8 cellular contexts compared by ENCODE assay signal in the genomic region with DNA sequence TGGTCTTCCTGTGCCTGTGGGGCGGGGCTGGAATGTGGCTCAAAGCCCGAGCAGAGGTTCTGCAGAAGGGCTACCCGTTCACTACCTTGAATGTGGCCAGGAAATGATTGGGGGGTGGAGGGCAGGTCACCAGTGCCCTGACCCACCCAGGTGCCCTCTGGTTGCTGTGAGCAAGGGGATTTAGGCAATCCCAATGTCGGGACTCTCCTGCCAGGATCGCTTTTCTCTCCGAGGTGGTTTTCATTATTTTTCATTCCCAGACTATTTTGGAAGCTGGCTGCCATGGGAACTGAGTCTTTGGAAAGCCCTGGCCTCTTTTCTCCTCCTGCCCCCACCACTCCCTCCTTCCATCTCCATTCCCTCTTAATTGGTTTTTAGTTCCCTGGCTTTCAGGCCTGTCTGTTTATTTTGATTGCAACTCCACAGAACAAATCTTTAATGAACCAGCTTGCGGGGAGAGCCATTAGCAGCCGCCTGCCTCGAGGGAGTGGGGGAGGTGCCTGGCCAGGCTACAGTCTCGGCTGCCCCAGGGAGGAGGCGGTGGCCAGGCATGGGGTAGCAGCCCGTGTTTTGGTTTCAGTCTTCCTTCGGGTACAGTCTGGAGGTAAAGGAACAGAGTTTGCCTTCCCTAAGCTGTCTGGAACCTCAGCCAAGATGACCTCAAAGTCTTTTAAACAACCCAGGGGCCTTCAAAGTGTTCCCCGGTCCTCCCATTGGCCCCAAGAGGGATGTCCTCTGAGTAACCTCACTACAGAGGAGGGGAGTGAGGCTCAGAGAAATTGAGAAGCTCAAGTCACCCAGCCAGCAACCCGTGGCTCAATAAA.
DNase-seq lines count a peak whose midpoint lies in the region; ATAC-seq and TF ChIP-seq lines count a peak whose summit lies in the region.

No MANE protein-coding gene starts in this region.

- 22 to 33% (median 27%) methylated on average over 15 of the region's 15 CpGs for WGBS in psoas muscle, 3 donors

- H3K27ac ChIP-seq in SJCRH30 (no peak overlapping the region; the same call in 1 of the 2 replicates), psoas muscle (peak overlapping the region; percentile 71)

- no peak overlapping the region for H3K4me3 Mint-ChIP-seq in activated T-cell treated with anti-CD3 and anti-CD28 coated beads, Interleukin-2, amount 50 U/mL, for 24 hours

- peak overlapping the region; percentile 44 for H3K4me3 ChIP-seq in SJCRH30
- H3K4me3 ChIP-seq in psoas muscle, result no peak overlapping the region

- H3K27ac Mint-ChIP-seq in activated T-cell treated with anti-CD3 and anti-CD28 coated beads, Interleukin-2, amount 50 U/mL, for 24 hours, result no peak overlapping the region

- ATAC-seq in GM18909 (IDR thresholded peaks at IDR 0.05; ENCODE audit: poor library complexity, unreplicated experiment) (peak; percentile 49), psoas muscle (peak; percentile 48 to 65 (median 52)), GM18867 (IDR thresholded peaks at IDR 0.05; ENCODE audit: unreplicated experiment) (no peak)

- H3K36me3 ChIP-seq in SJCRH30 (no peaks in the 10 kb centered on the region), psoas muscle (ENCODE audit: insufficient read depth in 1 of 2, low read depth in 1 of 2) (no peaks in the 10 kb centered on the region)

- DNase-seq in SJCRH30, result peak; percentile 59 to 71
- DNase-seq in cardiac septum (ENCODE audit: low spot score), result peak; percentile 78
- peak; percentile 57 to 77 for DNase-seq in psoas muscle
- no peak for DNase-seq in occipital lobe (lab: John Stamatoyannopoulos, UW)
- no peak for DNase-seq in activated T-cell treated with anti-CD3 and anti-CD28 coated beads, Interleukin-2, amount 50 U/mL, for 24 hours
- no peak for DNase-seq in activated gamma-delta T cell (lab: John Stamatoyannopoulos, UW)

- H3K27me3 ChIP-seq in SJCRH30 (peaks cover 4% of the 10 kb centered on the region; the same call in 1 of the 2 replicates), psoas muscle (ENCODE audit: insufficient read depth in 3 of 3, low read length in 2 of 3) (no peaks in the 10 kb centered on the region)

- intact Hi-C loops in cardiac septum (cut with DNase I) (no loop called here), psoas muscle (cut with DNase I) (no loop called here)

- H3K27me3 Mint-ChIP-seq in activated T-cell treated with anti-CD3 and anti-CD28 coated beads, Interleukin-2, amount 50 U/mL, for 24 hours, result peaks cover 14% of the 10 kb centered on the region

- H3K9me3 Mint-ChIP-seq in activated T-cell treated with anti-CD3 and anti-CD28 coated beads, Interleukin-2, amount 50 U/mL, for 24 hours, result no peaks in the 10 kb centered on the region

- H3K9me3 ChIP-seq in SJCRH30 (replicated peaks), result no peaks in the 10 kb centered on the region
- H3K9me3 ChIP-seq in psoas muscle, result no peaks in the 10 kb centered on the region

- peaks cover 28% of the 10 kb centered on the region for H3K4me1 ChIP-seq in SJCRH30
- H3K4me1 ChIP-seq in psoas muscle, result peaks cover 17% of the 10 kb centered on the region

- H3K4me1 Mint-ChIP-seq in activated T-cell treated with anti-CD3 and anti-CD28 coated beads, Interleukin-2, amount 50 U/mL, for 24 hours (ENCODE audit: low read depth), result no peaks in the 10 kb centered on the region

- H3K36me3 Mint-ChIP-seq in activated T-cell treated with anti-CD3 and anti-CD28 coated beads, Interleukin-2, amount 50 U/mL, for 24 hours (ENCODE audit: low read depth), result no peaks in the 10 kb centered on the region

- no peak for TF ChIP-seq CTCF in psoas muscle (IDR thresholded peaks at IDR 0.05)

Comparison
In these comparisons a context has a peak if more than half of its experiments do, and no peak if none do; other contexts are left out.
1. DNase-seq: peak in SJCRH30 (2 of 2), cardiac septum (single experiment) and psoas muscle (2 of 2); none in occipital lobe (single experiment), activated T-cell treated with anti-CD3 and anti-CD28 coated beads, Interleukin-2, amount 50 U/mL, for 24 hours (single experiment) and activated gamma-delta T cell (single experiment).